16 cellular contexts compared by ENCODE assay signal in genomic region chr20:51311636-51312479, GRCh38.
DNase-seq lines count a peak whose midpoint lies in the region; ATAC-seq and TF ChIP-seq lines count a peak whose summit lies in the region.
"Had no signal": no experiment of that assay in that cellular context is flagged by ENCODE, and none has a peak within 500 bp of the region (broad histone marks: within the 10 kb centered on the region; RNA-seq: fewer than 3 reads in every experiment).

No MANE protein-coding gene starts in this region.

- H3K4me3 ChIP-seq in cardiac muscle cell (peak overlapping the region; percentile 9), SK-N-SH (ENCODE audit: low read depth in 2 of 2, low read length in 1 of 2) (no peak overlapping the region)
- H3K4me3 ChIP-seq: A549, esophagus squamous epithelium, tibial nerve had no signal

- POLR2A ChIA-PET in SK-N-SH (lab: Yijun Ruan, JAX), result no interaction called here
- POLR2A ChIA-PET in activated CD4-positive, alpha-beta memory T cell treated with anti-CD3 and anti-CD28 coated beads for 36 hours (lab: Charles Lee), result no interaction called here

- peak overlapping the region; percentile 93 for H3K27ac Mint-ChIP-seq in type B pancreatic cell
- H3K27ac Mint-ChIP-seq in activated CD4-positive, alpha-beta memory T cell treated with anti-CD3 and anti-CD28 coated beads for 36 hours, result no peak overlapping the region

- H3K79me2 ChIP-seq in SK-N-SH (ENCODE audit: insufficient read depth), result no peaks in the 10 kb centered on the region

- peaks cover 2% of the 10 kb centered on the region for H3K27me3 Mint-ChIP-seq in type B pancreatic cell
- peaks cover 3% of the 10 kb centered on the region for H3K27me3 Mint-ChIP-seq in activated CD4-positive, alpha-beta memory T cell treated with anti-CD3 and anti-CD28 coated beads for 36 hours

- TF ChIP-seq CTCF in cardiac muscle cell (IDR thresholded peaks at IDR 0.05; ENCODE audit: low read depth, low read length), result no peak
- TF ChIP-seq CTCF in VCaP (conservative IDR thresholded peaks at IDR 0.05), result no peak
- no peak for TF ChIP-seq CTCF in type B pancreatic cell (conservative IDR thresholded peaks at IDR 0.05)
- no peak for TF ChIP-seq CTCF in SK-N-SH (IDR thresholded peaks at IDR 0.05)

- DNase-seq in cardiac muscle cell (ENCODE audit: low read depth in 1 of 2, low spot score in 1 of 2), result peak in 1 of 2 donors; percentile 67
- no peak for DNase-seq in Right ventricle myocardium superior
- DNase-seq in iris pigment epithelial cell (ENCODE audit: low read depth), result peak; percentile 68
- no peak for DNase-seq in type B pancreatic cell (ENCODE audit: extremely low spot score, unreplicated experiment)
- DNase-seq in SK-N-SH, result no peak
- no peak for DNase-seq in activated CD4-positive, alpha-beta memory T cell treated with anti-CD3 and anti-CD28 coated beads for 36 hours
- no peak for DNase-seq in SK-N-DZ (ENCODE audit: low spot score)
- DNase-seq: activated CD4-positive, alpha-beta T cell treated with anti-CD3 and anti-CD28 coated beads, Interleukin-2, amount 50 U/mL, for 48 hours; activated gamma-delta T cell; central memory CD4-positive, alpha-beta T cell; esophagus squamous epithelium; kidney; OCI-M1 had no signal

- H3K9ac ChIP-seq in SK-N-SH, result no peak overlapping the region

- H3K9me2 ChIP-seq in SK-N-SH, result no peaks in the 10 kb centered on the region

- no peak for ATAC-seq in Right ventricle myocardium superior (ENCODE audit: poor library complexity)
- ATAC-seq: A549 had no signal

- H3K36me3 ChIP-seq in cardiac muscle cell (no peaks in the 10 kb centered on the region), SK-N-SH (replicated peaks in 1 of 2; ENCODE audit: control insufficient read depth in 1 of 2, insufficient read depth in 2 of 2, low read length in 1 of 2) (no peaks in the 10 kb centered on the region)
- H3K36me3 ChIP-seq: esophagus squamous epithelium, tibial nerve had no signal

- TF ChIP-seq EP300 in SK-N-SH (IDR thresholded peaks at IDR 0.05; ENCODE audit: borderline replicate concordance in 1 of 2, low read depth in 1 of 2, low read length in 1 of 2), result no peak

- H2AFZ ChIP-seq in SK-N-SH (ENCODE audit: low read depth), result no peak overlapping the region

- H3K4me1 Mint-ChIP-seq in type B pancreatic cell (ENCODE audit: unreplicated experiment), result peaks cover 19% of the 10 kb centered on the region
- no peaks in the 10 kb centered on the region for H3K4me1 Mint-ChIP-seq in activated CD4-positive, alpha-beta memory T cell treated with anti-CD3 and anti-CD28 coated beads for 36 hours (ENCODE audit: low read depth)

- no peaks in the 10 kb centered on the region for H3K36me3 Mint-ChIP-seq in type B pancreatic cell
- H3K36me3 Mint-ChIP-seq in activated CD4-positive, alpha-beta memory T cell treated with anti-CD3 and anti-CD28 coated beads for 36 hours, result no peaks in the 10 kb centered on the region

- intact Hi-C loops in Right ventricle myocardium superior (cut with DNase I), result no loop called here
- intact Hi-C loops in activated CD4-positive, alpha-beta memory T cell treated with anti-CD3 and anti-CD28 coated beads for 36 hours (cut with micrococcal nuclease), result no loop called here

- H3K4me1 ChIP-seq in cardiac muscle cell (ENCODE audit: low read depth) (peaks cover 15% of the 10 kb centered on the region), SK-N-SH (ENCODE audit: control insufficient read depth in 1 of 2, insufficient read depth in 2 of 2, low read depth in 1 of 2, low read length in 1 of 2) (peaks cover 0 to 2% of the 10 kb centered on the region in 2 experiments; a peak in 1 of 4 replicates)

- H3F3A ChIP-seq in SK-N-SH (replicated peaks; ENCODE audit: insufficient read depth), result no peaks in the 10 kb centered on the region

- H3K27me3 ChIP-seq in cardiac muscle cell (no peaks in the 10 kb centered on the region), SK-N-SH (ENCODE audit: insufficient read depth) (no peaks in the 10 kb centered on the region)
- H3K27me3 ChIP-seq: tibial nerve had no signal

- H3K9me3 ChIP-seq in cardiac muscle cell (ENCODE audit: low read depth) (no peaks in the 10 kb centered on the region), SK-N-SH (no peaks in the 10 kb centered on the region)
- H3K9me3 ChIP-seq: esophagus squamous epithelium had no signal

- 89% methylated on average over 12 of the region's 12 CpGs for WGBS in SK-N-SH (ENCODE audit: low lambda C conversion rate)

- no peaks in the 10 kb centered on the region for H4K20me1 ChIP-seq in SK-N-SH (ENCODE audit: insufficient read depth)

- peaks cover 4% of the 10 kb centered on the region for H3K9me3 Mint-ChIP-seq in type B pancreatic cell
- peaks cover 3% of the 10 kb centered on the region for H3K9me3 Mint-ChIP-seq in activated CD4-positive, alpha-beta memory T cell treated with anti-CD3 and anti-CD28 coated beads for 36 hours

- H3K4me2 ChIP-seq in SK-N-SH, result no peak overlapping the region
- H3K4me2 ChIP-seq: A549 had no signal

- H3K4me3 Mint-ChIP-seq in type B pancreatic cell, result peak overlapping the region; percentile 75
- H3K4me3 Mint-ChIP-seq in activated CD4-positive, alpha-beta memory T cell treated with anti-CD3 and anti-CD28 coated beads for 36 hours, result no peak overlapping the region

- CTCF ChIA-PET in SK-N-SH (lab: Yijun Ruan, JAX), result interaction anchor here (0.6 to 10.0 kb wide), 4 partner anchors 14 to 325 kb away, joined by 3 to 452 read pairs (median 124); no protein-coding TSS in a partner anchor
- CTCF ChIA-PET in activated CD4-positive, alpha-beta memory T cell treated with anti-CD3 and anti-CD28 coated beads for 36 hours (lab: Charles Lee), result interaction anchor here (7.0 to 13.4 kb wide), 2 partner anchors 16 to 324 kb away, joined by 45 to 397 read pairs; no protein-coding TSS in a partner anchor

- H3K27ac ChIP-seq in cardiac muscle cell, result peak overlapping the region; percentile 88
- peak overlapping the region; percentile 90 for H3K27ac ChIP-seq in VCaP
- no peak overlapping the region for H3K27ac ChIP-seq in SK-N-SH (ENCODE audit: low read depth in 2 of 2, low read length in 1 of 2)
- H3K27ac ChIP-seq: A549, esophagus squamous epithelium, tibial nerve had no signal

- no peak for TF ChIP-seq RAD21 in SK-N-SH (IDR thresholded peaks at IDR 0.05; ENCODE audit: low read length)

TF ChIP-seq in SK-N-SH, 30 proteins besides CTCF, POLR2A, EP300 and RAD21 (continues in another document):
- TF ChIP-seq SMC3 (IDR thresholded peaks at IDR 0.05; ENCODE audit: low read depth, low read length) (no peak), RXRA (IDR thresholded peaks at IDR 0.05; ENCODE audit: borderline replicate concordance, low read depth) (no peak), GATA2 (CRISPR knock-in tag; IDR thresholded peaks at IDR 0.05) (no peak), TAF1 (IDR thresholded peaks at IDR 0.05; ENCODE audit: borderline replicate concordance, low read depth, low read length) (no peak), FOSL2 (IDR thresholded peaks at IDR 0.05; ENCODE audit: borderline replicate concordance, low read depth) (no peak), NRF1 (IDR thresholded peaks at IDR 0.05; ENCODE audit: low read depth, low read length) (no peak), RCOR1 (IDR thresholded peaks at IDR 0.05; ENCODE audit: low read length) (no peak)
- TF ChIP-seq, protein P1, sequence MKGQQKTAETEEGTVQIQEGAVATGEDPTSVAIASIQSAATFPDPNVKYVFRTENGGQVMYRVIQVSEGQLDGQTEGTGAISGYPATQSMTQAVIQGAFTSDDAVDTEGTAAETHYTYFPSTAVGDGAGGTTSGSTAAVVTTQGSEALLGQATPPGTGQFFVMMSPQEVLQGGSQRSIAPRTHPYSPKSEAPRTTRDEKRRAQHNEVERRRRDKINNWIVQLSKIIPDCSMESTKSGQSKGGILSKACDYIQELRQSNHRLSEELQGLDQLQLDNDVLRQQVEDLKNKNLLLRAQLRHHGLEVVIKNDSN (IDR thresholded peaks at IDR 0.05; ENCODE audit: borderline replicate concordance, low read depth), result no peak
- TF ChIP-seq, protein P2, sequence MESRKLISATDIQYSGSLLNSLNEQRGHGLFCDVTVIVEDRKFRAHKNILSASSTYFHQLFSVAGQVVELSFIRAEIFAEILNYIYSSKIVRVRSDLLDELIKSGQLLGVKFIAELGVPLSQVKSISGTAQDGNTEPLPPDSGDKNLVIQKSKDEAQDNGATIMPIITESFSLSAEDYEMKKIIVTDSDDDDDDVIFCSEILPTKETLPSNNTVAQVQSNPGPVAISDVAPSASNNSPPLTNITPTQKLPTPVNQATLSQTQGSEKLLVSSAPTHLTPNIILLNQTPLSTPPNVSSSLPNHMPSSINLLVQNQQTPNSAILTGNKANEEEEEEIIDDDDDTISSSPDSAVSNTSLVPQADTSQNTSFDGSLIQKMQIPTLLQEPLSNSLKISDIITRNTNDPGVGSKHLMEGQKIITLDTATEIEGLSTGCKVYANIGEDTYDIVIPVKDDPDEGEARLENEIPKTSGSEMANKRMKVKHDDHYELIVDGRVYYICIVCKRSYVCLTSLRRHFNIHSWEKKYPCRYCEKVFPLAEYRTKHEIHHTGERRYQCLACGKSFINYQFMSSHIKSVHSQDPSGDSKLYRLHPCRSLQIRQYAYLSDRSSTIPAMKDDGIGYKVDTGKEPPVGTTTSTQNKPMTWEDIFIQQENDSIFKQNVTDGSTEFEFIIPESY (IDR thresholded peaks at IDR 0.05; ENCODE audit: borderline replicate concordance, low read depth), result no peak
- TF ChIP-seq, protein P3, sequence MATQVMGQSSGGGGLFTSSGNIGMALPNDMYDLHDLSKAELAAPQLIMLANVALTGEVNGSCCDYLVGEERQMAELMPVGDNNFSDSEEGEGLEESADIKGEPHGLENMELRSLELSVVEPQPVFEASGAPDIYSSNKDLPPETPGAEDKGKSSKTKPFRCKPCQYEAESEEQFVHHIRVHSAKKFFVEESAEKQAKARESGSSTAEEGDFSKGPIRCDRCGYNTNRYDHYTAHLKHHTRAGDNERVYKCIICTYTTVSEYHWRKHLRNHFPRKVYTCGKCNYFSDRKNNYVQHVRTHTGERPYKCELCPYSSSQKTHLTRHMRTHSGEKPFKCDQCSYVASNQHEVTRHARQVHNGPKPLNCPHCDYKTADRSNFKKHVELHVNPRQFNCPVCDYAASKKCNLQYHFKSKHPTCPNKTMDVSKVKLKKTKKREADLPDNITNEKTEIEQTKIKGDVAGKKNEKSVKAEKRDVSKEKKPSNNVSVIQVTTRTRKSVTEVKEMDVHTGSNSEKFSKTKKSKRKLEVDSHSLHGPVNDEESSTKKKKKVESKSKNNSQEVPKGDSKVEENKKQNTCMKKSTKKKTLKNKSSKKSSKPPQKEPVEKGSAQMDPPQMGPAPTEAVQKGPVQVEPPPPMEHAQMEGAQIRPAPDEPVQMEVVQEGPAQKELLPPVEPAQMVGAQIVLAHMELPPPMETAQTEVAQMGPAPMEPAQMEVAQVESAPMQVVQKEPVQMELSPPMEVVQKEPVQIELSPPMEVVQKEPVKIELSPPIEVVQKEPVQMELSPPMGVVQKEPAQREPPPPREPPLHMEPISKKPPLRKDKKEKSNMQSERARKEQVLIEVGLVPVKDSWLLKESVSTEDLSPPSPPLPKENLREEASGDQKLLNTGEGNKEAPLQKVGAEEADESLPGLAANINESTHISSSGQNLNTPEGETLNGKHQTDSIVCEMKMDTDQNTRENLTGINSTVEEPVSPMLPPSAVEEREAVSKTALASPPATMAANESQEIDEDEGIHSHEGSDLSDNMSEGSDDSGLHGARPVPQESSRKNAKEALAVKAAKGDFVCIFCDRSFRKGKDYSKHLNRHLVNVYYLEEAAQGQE (IDR thresholded peaks at IDR 0.05; ENCODE audit: low read depth, low read length), result no peak

Comparison
In these comparisons a context has a peak if more than half of its experiments do, and no peak if none do; other contexts are left out.
1. H3K27ac ChIP-seq: peak in cardiac muscle cell (single experiment) and VCaP (single experiment); none in SK-N-SH (0 of 2).